ENCODE assay signal across 13 cellular contexts in genomic region chr16:57775661-57776469, GRCh38. TPM values are rescaled to one million over a fixed set of nuclear protein-coding genes. Genes with fewer than 3 reads are reported as not detected.
DNase-seq lines count a peak whose midpoint lies in the region; ATAC-seq and TF ChIP-seq lines count a peak whose summit lies in the region.
"Had no signal": no experiment of that assay in that cellular context is flagged by ENCODE, and none has a peak within 500 bp of the region (broad histone marks: within the 10 kb centered on the region; RNA-seq: fewer than 3 reads in every experiment).

No MANE protein-coding gene starts in this region.

- H3K9me3 ChIP-seq in iPS-18a (ENCODE audit: control insufficient read depth, low read depth, low read length) = no peaks in the 10 kb centered on the region
- H3K9me3 ChIP-seq: pancreas, testis had no signal

- peak overlapping the region; percentile 10 for H3K4me3 ChIP-seq in iPS-18a (ENCODE audit: low read length)
- H3K4me3 ChIP-seq: pancreas, testis had no signal

- peaks cover 9% of the 10 kb centered on the region for H3K27me3 ChIP-seq in iPS-18a (ENCODE audit: control insufficient read depth, insufficient read depth, low read length)
- H3K27me3 ChIP-seq: pancreas, testis had no signal

- intact Hi-C loops in Right ventricle myocardium inferior (cut with DNase I) = no loop called here
- intact Hi-C loops in Right ventricle myocardium superior (cut with DNase I) = no loop called here

- peaks cover 7% of the 10 kb centered on the region for H3K36me3 Mint-ChIP-seq in type B pancreatic cell

- DNase-seq in Right ventricle myocardium inferior (ENCODE audit: missing footprints) (peak; percentile 64), Right ventricle myocardium superior (no peak), SHP77 (lab: John Stamatoyannopoulos, UW) (peak; percentile 88 to 91), type B pancreatic cell (ENCODE audit: extremely low spot score, unreplicated experiment) (no peak)
- DNase-seq: activated CD4-positive, alpha-beta memory T cell treated with anti-CD3 and anti-CD28 coated beads, Interleukin-2, amount 10 ng/mL, durations not matched to agents 7 days and 5 days; NCI-H1694 treated with DMSO at 0.1 percent for 48 hours; testis had no signal

- H3K9me3 Mint-ChIP-seq in type B pancreatic cell = no peaks in the 10 kb centered on the region
- H3K9me3 Mint-ChIP-seq: activated CD4-positive, alpha-beta memory T cell treated with anti-CD3 and anti-CD28 coated beads, Interleukin-2, amount 10 ng/mL, durations not matched to agents 7 days and 5 days had no signal

- peaks cover 8% of the 10 kb centered on the region for H3K4me1 Mint-ChIP-seq in type B pancreatic cell (ENCODE audit: unreplicated experiment)
- H3K4me1 Mint-ChIP-seq: activated CD4-positive, alpha-beta memory T cell treated with anti-CD3 and anti-CD28 coated beads, Interleukin-2, amount 10 ng/mL, durations not matched to agents 7 days and 5 days; B cell had no signal

- no peak overlapping the region for H3K27ac ChIP-seq in iPS-18a (ENCODE audit: low read length)
- H3K27ac ChIP-seq: testis had no signal

- H3K9ac ChIP-seq in iPS-18a (ENCODE audit: low read length) = no peak overlapping the region

- ATAC-seq in Right ventricle myocardium inferior = peak; percentile 27
- no peak for ATAC-seq in Right ventricle myocardium superior (ENCODE audit: poor library complexity)
- no peak for ATAC-seq in HG02610 (IDR thresholded peaks at IDR 0.05; ENCODE audit: unreplicated experiment)
- ATAC-seq in HG03342 (IDR thresholded peaks at IDR 0.05; ENCODE audit: unreplicated experiment) = no peak
- ATAC-seq in GM21526 (IDR thresholded peaks at IDR 0.05; ENCODE audit: low FRiP score, unreplicated experiment) = no peak

- H3K27ac Mint-ChIP-seq in type B pancreatic cell = no peak overlapping the region
- H3K27ac Mint-ChIP-seq: activated CD4-positive, alpha-beta memory T cell treated with anti-CD3 and anti-CD28 coated beads, Interleukin-2, amount 10 ng/mL, durations not matched to agents 7 days and 5 days; B cell had no signal

- H3K4me1 ChIP-seq in iPS-18a (ENCODE audit: control insufficient read depth, low read depth, low read length) = peaks cover 23% of the 10 kb centered on the region
- H3K4me1 ChIP-seq: testis had no signal

- peak; percentile 79 for TF ChIP-seq CTCF in type B pancreatic cell (conservative IDR thresholded peaks at IDR 0.05)

- H3K27me3 Mint-ChIP-seq in type B pancreatic cell = no peaks in the 10 kb centered on the region
- H3K27me3 Mint-ChIP-seq: activated CD4-positive, alpha-beta memory T cell treated with anti-CD3 and anti-CD28 coated beads, Interleukin-2, amount 10 ng/mL, durations not matched to agents 7 days and 5 days; B cell had no signal

- no peak overlapping the region for H3K4me3 Mint-ChIP-seq in type B pancreatic cell
- H3K4me3 Mint-ChIP-seq: activated CD4-positive, alpha-beta memory T cell treated with anti-CD3 and anti-CD28 coated beads, Interleukin-2, amount 10 ng/mL, durations not matched to agents 7 days and 5 days; B cell had no signal

- H3K36me3 ChIP-seq in iPS-18a (ENCODE audit: control insufficient read depth, low read depth, low read length) = no peaks in the 10 kb centered on the region

RNA-seq across cellular contexts. Expression of gene KIFC3, which starts 26.4 kb away (rescaled TPM):
- 55.3 TPM for total RNA-seq in Right ventricle myocardium inferior
- 61.6 TPM for total RNA-seq in Right ventricle myocardium superior
- total RNA-seq in type B pancreatic cell (ENCODE audit: low replicate concordance) = 27.3 and 48.4 TPM in 2 replicates
- total RNA-seq: activated CD4-positive, alpha-beta memory T cell treated with anti-CD3 and anti-CD28 coated beads, Interleukin-2, amount 10 ng/mL, durations not matched to agents 7 days and 5 days had no signal

RNA-seq across cellular contexts. Expression of gene KATNB1, which starts 40.3 kb away (rescaled TPM):
- total RNA-seq in Right ventricle myocardium inferior = 8.5 TPM
- 9.4 TPM for total RNA-seq in Right ventricle myocardium superior
- total RNA-seq in type B pancreatic cell (ENCODE audit: low replicate concordance) = 20.2 and 31.7 TPM in 2 replicates

Comparison
In these comparisons a context has a peak if more than half of its experiments do, and no peak if none do; other contexts are left out.
1. DNase-seq: peak in Right ventricle myocardium inferior (single experiment) and SHP77 (2 of 2); none in Right ventricle myocardium superior (single experiment) and type B pancreatic cell (single experiment).